1 cellular context compared by ENCODE assay signal in genomic region chr6:27472617-27473400, GRCh38.
TF ChIP-seq lines count a peak whose summit lies in the region.

ZNF184 (minus strand) TSS chr6:27473105; CDS start chr6:27472294, 811 bp downstream.

TF ChIP-seq in WTC11, 78 proteins besides CTCF, POLR2A, EP300 and RAD21 (continued from another document and continues in another):
- no peak for TF ChIP-seq ATF2 (CRISPR knock-in tag; IDR thresholded peaks at IDR 0.05; ENCODE audit: borderline replicate concordance, low read depth)
- peak; percentile 58 for TF ChIP-seq HMGXB4 (CRISPR knock-in tag; IDR thresholded peaks at IDR 0.05)
- TF ChIP-seq FOXP1 (CRISPR knock-in tag; IDR thresholded peaks at IDR 0.05; ENCODE audit: borderline replicate concordance) = no peak
- TF ChIP-seq USF2 (CRISPR knock-in tag; IDR thresholded peaks at IDR 0.05) = no peak
- TF ChIP-seq NR2C2 (CRISPR knock-in tag; IDR thresholded peaks at IDR 0.05) = no peak
- TF ChIP-seq TP53 (CRISPR knock-in tag; IDR thresholded peaks at IDR 0.05) = no peak
- peak; percentile 61; the same call in 1 of the 2 replicates for TF ChIP-seq MYBL2 (CRISPR knock-in tag; IDR thresholded peaks at IDR 0.05)
- TF ChIP-seq TCF7 (CRISPR knock-in tag; IDR thresholded peaks at IDR 0.05; ENCODE audit: low read depth) = no peak
- TF ChIP-seq GRHL2 (CRISPR knock-in tag; IDR thresholded peaks at IDR 0.05; ENCODE audit: insufficient replicate concordance, severe bottlenecking) = no peak
- TF ChIP-seq NR1H2 (CRISPR knock-in tag; IDR thresholded peaks at IDR 0.05) = no peak
- TF ChIP-seq ZBTB21 (CRISPR knock-in tag; IDR thresholded peaks at IDR 0.05; ENCODE audit: borderline replicate concordance) = peak; percentile 95
- TF ChIP-seq RORB (CRISPR knock-in tag; IDR thresholded peaks at IDR 0.05) = no peak
- peak; percentile 88 for TF ChIP-seq MAX (CRISPR knock-in tag; IDR thresholded peaks at IDR 0.05)
- peak; percentile 52; the same call in 1 of the 2 replicates for TF ChIP-seq ARID4B (CRISPR knock-in tag; IDR thresholded peaks at IDR 0.05; ENCODE audit: borderline replicate concordance)
- no peak for TF ChIP-seq TEAD1 (CRISPR knock-in tag; IDR thresholded peaks at IDR 0.05)
- TF ChIP-seq OVOL2 (CRISPR knock-in tag; IDR thresholded peaks at IDR 0.05; ENCODE audit: borderline replicate concordance) = no peak
- no peak for TF ChIP-seq ZNF512 (CRISPR knock-in tag; IDR thresholded peaks at IDR 0.05; ENCODE audit: borderline replicate concordance)
- TF ChIP-seq ZNF317 (CRISPR knock-in tag; IDR thresholded peaks at IDR 0.05; ENCODE audit: borderline replicate concordance, low read depth) = no peak
- no peak for TF ChIP-seq ZSCAN18 (CRISPR knock-in tag; IDR thresholded peaks at IDR 0.05)
- TF ChIP-seq JUN (CRISPR knock-in tag; IDR thresholded peaks at IDR 0.05) = 0 out of 2 replicates have a peak, but pooled peaks have one; percentile 33
- no peak for TF ChIP-seq ATF3 (CRISPR knock-in tag; conservative IDR thresholded peaks at IDR 0.05)
- no peak for TF ChIP-seq AFF4 (CRISPR knock-in tag; IDR thresholded peaks at IDR 0.05; ENCODE audit: borderline replicate concordance)
- no peak for TF ChIP-seq ATF1 (CRISPR knock-in tag; IDR thresholded peaks at IDR 0.05)
- no peak for TF ChIP-seq SMAD3 (CRISPR knock-in tag; IDR thresholded peaks at IDR 0.05; ENCODE audit: borderline replicate concordance)
- peak; percentile 22; the same call in 1 of the 2 replicates for TF ChIP-seq ZBTB43 (CRISPR knock-in tag; IDR thresholded peaks at IDR 0.05)
- TF ChIP-seq MLX (CRISPR knock-in tag; IDR thresholded peaks at IDR 0.05) = no peak
- TF ChIP-seq PRRX2 (CRISPR knock-in tag; IDR thresholded peaks at IDR 0.05) = no peak
- TF ChIP-seq MXD4 (CRISPR knock-in tag; IDR thresholded peaks at IDR 0.05; ENCODE audit: borderline replicate concordance) = no peak
- TF ChIP-seq ELF4 (CRISPR knock-in tag; IDR thresholded peaks at IDR 0.05; ENCODE audit: low read depth) = no peak
- TF ChIP-seq ZNF671 (CRISPR knock-in tag; IDR thresholded peaks at IDR 0.05) = no peak
- TF ChIP-seq E2F1 (CRISPR knock-in tag; IDR thresholded peaks at IDR 0.05) = no peak
- no peak; the same call in 1 of the 2 replicates for TF ChIP-seq PREB (CRISPR knock-in tag; IDR thresholded peaks at IDR 0.05; ENCODE audit: borderline replicate concordance)
- no peak for TF ChIP-seq GTF2I (CRISPR knock-in tag; conservative IDR thresholded peaks at IDR 0.05)
